10 cellular contexts compared by ENCODE assay signal in genomic region chr14:74574092-74574438, GRCh38. TPM values are rescaled to one million over a fixed set of nuclear protein-coding genes. Genes with fewer than 3 reads are reported as not detected.
DNase-seq lines count a peak whose midpoint lies in the region; ATAC-seq, FAIRE-seq and TF ChIP-seq lines count a peak whose summit lies in the region.
"Had no signal": no experiment of that assay in that cellular context is flagged by ENCODE, and none has a peak within 500 bp of the region (broad histone marks: within the 10 kb centered on the region; RNA-seq: fewer than 3 reads in every experiment).

No MANE protein-coding gene starts in this region.

- no peaks in the 10 kb centered on the region for H3K9me3 Mint-ChIP-seq in Calu3 (ENCODE audit: low read depth, unreplicated experiment)
- no peaks in the 10 kb centered on the region for H3K9me3 Mint-ChIP-seq in effector memory CD8-positive, alpha-beta T cell

- no peak overlapping the region for H3K4me3 ChIP-seq in skeletal muscle tissue (ENCODE audit: low read length in 3 of 3)

- no peaks in the 10 kb centered on the region for H3K27me3 Mint-ChIP-seq in Calu3 (ENCODE audit: unreplicated experiment)
- peaks cover 36 to 53% of the 10 kb centered on the region in 2 donors for H3K27me3 Mint-ChIP-seq in effector memory CD8-positive, alpha-beta T cell

- peaks cover 24 to 44% (median 37%) of the 10 kb centered on the region in 3 donors for H3K4me1 ChIP-seq in skeletal muscle tissue (ENCODE audit: control insufficient read depth in 3 of 3, insufficient read depth in 3 of 3, low read length in 3 of 3)

- H3K36me3 ChIP-seq in skeletal muscle tissue (ENCODE audit: control insufficient read depth in 3 of 3, insufficient read depth in 3 of 3, low read length in 3 of 3), result no peaks in the 10 kb centered on the region

- H3K27me3 ChIP-seq in skeletal muscle tissue (ENCODE audit: control insufficient read depth in 3 of 3, insufficient read depth in 3 of 3, low read length in 3 of 3), result peaks cover 0 to 4% (median 0%) of the 10 kb centered on the region in 3 donors

- intact Hi-C loops in Calu3 (cut with micrococcal nuclease; ENCODE audit: unreplicated experiment), result no loop called here

- peak overlapping the region; percentile 68 for H3K27ac ChIP-seq in skeletal muscle tissue (ENCODE audit: low read depth, low read length)

- H3K9me3 ChIP-seq in skeletal muscle tissue (ENCODE audit: control insufficient read depth in 3 of 3, low read length in 3 of 3), result no peaks in the 10 kb centered on the region

- H3K36me3 Mint-ChIP-seq in Calu3 (ENCODE audit: insufficient read depth, unreplicated experiment), result peaks cover 12% of the 10 kb centered on the region
- peaks cover 9% of the 10 kb centered on the region for H3K36me3 Mint-ChIP-seq in effector memory CD8-positive, alpha-beta T cell (ENCODE audit: insufficient read depth)

- no peak for FAIRE-seq in RCC 7860 (lab: Jason Lieb, UNC)

- H3K27ac Mint-ChIP-seq in Calu3 (ENCODE audit: unreplicated experiment), result peak overlapping the region; percentile 61
- peak overlapping the region in 1 of 2 donors; percentile 19 for H3K27ac Mint-ChIP-seq in effector memory CD8-positive, alpha-beta T cell

- peak; percentile 90 for ATAC-seq in effector memory CD8-positive, alpha-beta T cell (replicated peaks)
- no peak for ATAC-seq in GM19023 (IDR thresholded peaks at IDR 0.05; ENCODE audit: unreplicated experiment)
- no peak for ATAC-seq in GM21529 (IDR thresholded peaks at IDR 0.05; ENCODE audit: unreplicated experiment)

- BruUV-seq in Calu3 (replicated peaks; lab: Mats Ljungman, UMichigan), result no TSS peak

- no peak for TF ChIP-seq CTCF in Calu3 (IDR thresholded peaks at IDR 0.05; ENCODE audit: unreplicated experiment)

- H3K9ac ChIP-seq in skeletal muscle tissue (ENCODE audit: low read depth in 1 of 3, low read length in 3 of 3), result no peak overlapping the region

- DNase-seq in Calu3 (no peak), RCC 7860 (ENCODE audit: low spot score) (peak; percentile 41), COLO668 (lab: John Stamatoyannopoulos, UW; ENCODE audit: unreplicated experiment) (no peak), NCI-H748 (lab: John Stamatoyannopoulos, UW; ENCODE audit: unreplicated experiment) (no peak)
- peak; percentile 23 to 37 (median 30) for DNase-seq in effector memory CD8-positive, alpha-beta T cell
- DNase-seq: effector CD4-positive, alpha-beta T cell; NCI-H526 treated with DMSO at 0.1 percent for 48 hours had no signal

- CTCF ChIA-PET in Calu3 (lab: Charles Lee), result interaction anchor here (0.5 to 1.6 kb wide), 3 partner anchors 46 to 81 kb away, joined by 3 to 5 read pairs (median 4); partner anchors contain the start of genes ISCA2 and NPC2

- H3K4me1 Mint-ChIP-seq in Calu3 (ENCODE audit: low read depth, unreplicated experiment), result peaks cover 35% of the 10 kb centered on the region
- H3K4me1 Mint-ChIP-seq in effector memory CD8-positive, alpha-beta T cell (ENCODE audit: low read depth in 2 of 2), result peaks cover 29 to 45% of the 10 kb centered on the region in 2 donors

- no peak overlapping the region for H3K4me3 Mint-ChIP-seq in Calu3 (ENCODE audit: low read depth, unreplicated experiment)
- H3K4me3 Mint-ChIP-seq in effector memory CD8-positive, alpha-beta T cell, result peak overlapping the region; percentile 49 to 72

RNA-seq across cellular contexts. Expression of gene LTBP2, which starts 38.0 kb away (rescaled TPM):
- total RNA-seq in Calu3 (2022) (1.3 and 4.3 TPM in 2 replicates), skeletal muscle tissue (12.0 TPM)

Comparison
In these comparisons a context has a peak if more than half of its experiments do, and no peak if none do; other contexts are left out.
1. DNase-seq: peak in RCC 7860 (single experiment) and effector memory CD8-positive, alpha-beta T cell (3 of 3); none in Calu3 (single experiment), COLO668 (single experiment) and NCI-H748 (single experiment).